17 cellular contexts compared by ENCODE assay signal in genomic region chr5:5077236-5077635, GRCh38.
DNase-seq lines count a peak whose midpoint lies in the region; ATAC-seq, FAIRE-seq and TF ChIP-seq lines count a peak whose summit lies in the region.
"Had no signal": no experiment of that assay in that cellular context is flagged by ENCODE, and none has a peak within 500 bp of the region (broad histone marks: within the 10 kb centered on the region; RNA-seq: fewer than 3 reads in every experiment).

No MANE protein-coding gene starts in this region.

- WGBS in H1 (ENCODE audit: extremely low coverage in 1 of 2, insufficient coverage in 1 of 2, insufficient read length in 1 of 2, insufficient replicate concordance in 2 of 2, low coverage in 1 of 2, low lambda C conversion rate in 2 of 2, missing lambda C conversion rate in 1 of 2), 2 experiments = 33% methylated on average over 1 of the region's 1 CpG; no CpG with 5 or more reads in 1 of the 2 experiments

- ATAC-seq in HG03135 (IDR thresholded peaks at IDR 0.05; ENCODE audit: unreplicated experiment) (no peak), GM18907 (IDR thresholded peaks at IDR 0.05; ENCODE audit: unreplicated experiment) (no peak)
- ATAC-seq: HCT116 had no signal

- H3K14ac ChIP-seq in H1 (ENCODE audit: insufficient read length) = no peak overlapping the region

- H2BK20ac ChIP-seq in H1 (ENCODE audit: low read length) = no peak overlapping the region

- TF ChIP-seq EP300 in H1 (IDR thresholded peaks at IDR 0.05; ENCODE audit: borderline replicate concordance in 1 of 2, low read depth in 2 of 2, low read length in 2 of 2) = no peak

- no peak for TF ChIP-seq CTCF in H1 (IDR thresholded peaks at IDR 0.05; ENCODE audit: control extremely low read depth in 1 of 3, insufficient read depth in 1 of 3, low read depth in 1 of 3, low read length in 3 of 3)
- no peak for TF ChIP-seq CTCF in endothelial cell (IDR thresholded peaks at IDR 0.05; ENCODE audit: unreplicated experiment)

- peaks cover 3% of the 10 kb centered on the region for H3K9me3 Mint-ChIP-seq in endothelial cell (ENCODE audit: unreplicated experiment)

- no peak overlapping the region for H3K4me3 Mint-ChIP-seq in endothelial cell (ENCODE audit: unreplicated experiment)
- H3K4me3 Mint-ChIP-seq: CD4-positive, alpha-beta memory T cell had no signal

- H2AFZ ChIP-seq in H1 (ENCODE audit: low read length) = no peak overlapping the region

- no peaks in the 10 kb centered on the region for H3K27me3 ChIP-seq in HUES6 (ENCODE audit: control insufficient read depth, insufficient read depth, low read length)
- H3K27me3 ChIP-seq in H1 (replicated peaks in 1 of 4; ENCODE audit: control insufficient read depth in 3 of 4, extremely low read depth in 1 of 4, insufficient read depth in 3 of 4, low read length in 3 of 4) = peaks cover 0 to 3% (median 0%) of the 10 kb centered on the region in 4 experiments; a peak in 3 of 7 replicates
- H3K27me3 ChIP-seq in iPS-20b (ENCODE audit: insufficient read depth, low read length) = peaks cover 9% of the 10 kb centered on the region; the same call in 1 of the 2 replicates

- TF ChIP-seq RAD21 in H1 (IDR thresholded peaks at IDR 0.05 in 1 of 2, conservative IDR thresholded peaks at IDR 0.05 in 1 of 2; ENCODE audit: low read depth in 2 of 2, low read length in 2 of 2) = no peak

- H2BK15ac ChIP-seq in H1 (ENCODE audit: low read length) = no peak overlapping the region

- H4K8ac ChIP-seq in H1 (ENCODE audit: extremely low read depth, insufficient read depth, low read length) = no peak overlapping the region

- peak overlapping the region; percentile 5; the same call in 1 of the 2 replicates for H2BK5ac ChIP-seq in H1 (ENCODE audit: low read depth, low read length)

- no peaks in the 10 kb centered on the region for H3K79me2 ChIP-seq in H1 (ENCODE audit: control insufficient read depth in 1 of 2, insufficient read depth in 2 of 2, low read length in 2 of 2)

- no peak overlapping the region for H2AK5ac ChIP-seq in H1 (ENCODE audit: low read depth, low read length)

- no peak overlapping the region for H2BK120ac ChIP-seq in H1 (replicated peaks; ENCODE audit: low read depth, low read length)

- H3K9me3 ChIP-seq in HUES6 (ENCODE audit: control insufficient read depth, insufficient read depth, low read depth, low read length) = peaks cover 10% of the 10 kb centered on the region; the same call in 1 of the 2 replicates
- H3K9me3 ChIP-seq in H1 (ENCODE audit: insufficient read depth in 2 of 2, low read depth in 1 of 2, low read length in 1 of 2) = no peaks in the 10 kb centered on the region
- no peaks in the 10 kb centered on the region for H3K9me3 ChIP-seq in iPS-20b (ENCODE audit: insufficient read depth, low read depth, low read length)

- no peaks in the 10 kb centered on the region for H4K20me1 ChIP-seq in H1 (replicated peaks in 1 of 2; ENCODE audit: control insufficient read depth in 1 of 2, insufficient read depth in 2 of 2, low read length in 2 of 2)

- H3K27ac Mint-ChIP-seq in endothelial cell (ENCODE audit: unreplicated experiment) = no peak overlapping the region
- H3K27ac Mint-ChIP-seq: CD4-positive, alpha-beta memory T cell had no signal

- H3K27ac ChIP-seq in HUES6 (ENCODE audit: low read depth, low read length) = peak overlapping the region; percentile 54; the same call in 1 of the 2 replicates
- H3K27ac ChIP-seq in H1 (ENCODE audit: low read depth, low read length) = no peak overlapping the region
- no peak overlapping the region for H3K27ac ChIP-seq in iPS-20b (ENCODE audit: low read length)

- no peak overlapping the region for H3K56ac ChIP-seq in H1 (replicated peaks; ENCODE audit: insufficient read length, low read depth, low read length)

- H3K79me1 ChIP-seq in H1 (ENCODE audit: low read depth, low read length) = no peaks in the 10 kb centered on the region

- 0 out of 2 replicates have a peak, but pooled peaks cover 3% of the 10 kb centered on the region for H3K23me2 ChIP-seq in H1 (ENCODE audit: low read depth, low read length)

- H3K18ac ChIP-seq in H1 (ENCODE audit: extremely low read depth, low read length) = no peak overlapping the region

- FAIRE-seq in H1 (lab: Jason Lieb, UNC) = no peak
- FAIRE-seq: GM12891 had no signal

- no peak overlapping the region for H4K91ac ChIP-seq in H1 (replicated peaks; ENCODE audit: insufficient read length, low read length)

- no peak overlapping the region for H3K23ac ChIP-seq in H1 (ENCODE audit: insufficient read length)

- H3K36me3 Mint-ChIP-seq in endothelial cell (ENCODE audit: low read depth, unreplicated experiment) = peaks cover 3% of the 10 kb centered on the region
- H3K36me3 Mint-ChIP-seq: CD4-positive, alpha-beta memory T cell had no signal

- H3K9ac ChIP-seq in HUES6 (ENCODE audit: low read length) = peak overlapping the region; percentile 21
- H3K9ac ChIP-seq in H1 (replicated peaks in 1 of 4; ENCODE audit: extremely low read depth in 1 of 4, low read depth in 3 of 4, low read length in 3 of 4) = no peak overlapping the region
- H3K9ac ChIP-seq in iPS-20b (ENCODE audit: low read depth, low read length) = peak overlapping the region; percentile 45; the same call in 1 of the 2 replicates

- no peak overlapping the region for H4K5ac ChIP-seq in H1 (ENCODE audit: insufficient read length, low read depth, low read length)

- H3K4me3 ChIP-seq in HUES6 (ENCODE audit: low read depth, low read length) (no peak overlapping the region), H1 (ENCODE audit: extremely low read depth in 1 of 4, insufficient read depth in 2 of 4, low read depth in 3 of 4, low read length in 4 of 4) (peak overlapping the region in 1 of 4 experiments; percentile 15; a peak in 1 of 8 replicates), iPS-20b (ENCODE audit: low read length) (peak overlapping the region; percentile 16; the same call in 1 of the 2 replicates)

- H3K4me1 Mint-ChIP-seq in endothelial cell (ENCODE audit: unreplicated experiment) = no peaks in the 10 kb centered on the region
- H3K4me1 Mint-ChIP-seq: CD4-positive, alpha-beta memory T cell had no signal

- no peaks in the 10 kb centered on the region for H3K36me3 ChIP-seq in HUES6 (ENCODE audit: control insufficient read depth, insufficient read depth, low read length)
- no peaks in the 10 kb centered on the region for H3K36me3 ChIP-seq in H1 (ENCODE audit: control insufficient read depth in 2 of 4, insufficient read depth in 4 of 4, low read length in 3 of 4)
- no peaks in the 10 kb centered on the region for H3K36me3 ChIP-seq in iPS-20b (ENCODE audit: insufficient read depth, low read depth, low read length)

- H3K4me2 ChIP-seq in H1 (ENCODE audit: insufficient read depth in 1 of 2, low read depth in 2 of 2, low read length in 2 of 2) = peak overlapping the region in 1 of 2 experiments; percentile 45; a peak in 2 of 4 replicates

- DNase-seq in H1 (ENCODE audit: low read depth in 1 of 2, low spot score in 2 of 2) (no peak), endothelial cell (ENCODE audit: low spot score) (no peak)
- no peak for DNase-seq in activated CD4-positive, CD25-positive, alpha-beta regulatory T cell treated with anti-CD3 and anti-CD28 coated beads, Interleukin-2, amount 50 U/mL, for 72 hours
- DNase-seq: C1 segment of cervical spinal cord; Calu3; CD4-positive, alpha-beta memory T cell; COR-L47; DMS53; DMS79 treated with DMSO at 0.1 percent for 48 hours; GF-D8; H9 had no signal

- CTCF ChIA-PET in H1 (lab: Charles Lee; ENCODE audit: partially characterized antibody) = interaction anchor here (1.3 to 1.4 kb wide), 2 partner anchors 13 to 327 kb away, joined by 3 to 4 read pairs; no protein-coding TSS in a partner anchor

- POLR2A ChIA-PET in H1 (lab: Charles Lee; ENCODE audit: partially characterized antibody) = interaction anchor here (1.0 to 1.7 kb wide), 2 partner anchors 28 to 63 kb away, joined by 3 to 5 read pairs; partner anchors contain the start of gene ADAMTS16

- no peak overlapping the region for H2BK12ac ChIP-seq in H1 (ENCODE audit: low read depth, low read length)

- no peak for TF ChIP-seq POLR2A in H1 (IDR thresholded peaks at IDR 0.05; ENCODE audit: control extremely low read depth in 1 of 2, low read depth in 2 of 2, low read length in 2 of 2)

- peaks cover 2% of the 10 kb centered on the region for H3K27me3 Mint-ChIP-seq in endothelial cell (ENCODE audit: unreplicated experiment)

- H3K4ac ChIP-seq in H1 (replicated peaks; ENCODE audit: insufficient read length, low read depth, low read length) = no peak overlapping the region

- H3K4me1 ChIP-seq in HUES6 (ENCODE audit: control insufficient read depth, insufficient read depth, low read length) = peaks cover 27% of the 10 kb centered on the region
- peaks cover 0 to 19% (median 11%) of the 10 kb centered on the region in 4 experiments; a peak in 5 of 7 replicates for H3K4me1 ChIP-seq in H1 (replicated peaks in 1 of 4; ENCODE audit: control insufficient read depth in 3 of 4, insufficient read depth in 4 of 4, low read length in 3 of 4)
- peaks cover 30% of the 10 kb centered on the region for H3K4me1 ChIP-seq in iPS-20b (ENCODE audit: insufficient read depth, low read length)

TF ChIP-seq in H1, 55 proteins besides CTCF, POLR2A, EP300 and RAD21:
- TF ChIP-seq SIX5 (IDR thresholded peaks at IDR 0.05; ENCODE audit: low read depth, low read length) = no peak
- TF ChIP-seq POLR2AphosphoS5 (IDR thresholded peaks at IDR 0.05; ENCODE audit: low read depth, low read length) = no peak
- no peak for TF ChIP-seq EGR1 (IDR thresholded peaks at IDR 0.05; ENCODE audit: borderline replicate concordance, low read depth, low read length)
- TF ChIP-seq JUND (IDR thresholded peaks at IDR 0.05; ENCODE audit: low read length) = no peak
- no peak for TF ChIP-seq SAP30 (IDR thresholded peaks at IDR 0.05; ENCODE audit: insufficient read depth, insufficient replicate concordance, low read length)
- no peak for TF ChIP-seq MAFK (IDR thresholded peaks at IDR 0.05; ENCODE audit: low read depth, low read length)
- TF ChIP-seq SRF (IDR thresholded peaks at IDR 0.05; ENCODE audit: low read depth, low read length) = no peak
- TF ChIP-seq, protein P1, sequence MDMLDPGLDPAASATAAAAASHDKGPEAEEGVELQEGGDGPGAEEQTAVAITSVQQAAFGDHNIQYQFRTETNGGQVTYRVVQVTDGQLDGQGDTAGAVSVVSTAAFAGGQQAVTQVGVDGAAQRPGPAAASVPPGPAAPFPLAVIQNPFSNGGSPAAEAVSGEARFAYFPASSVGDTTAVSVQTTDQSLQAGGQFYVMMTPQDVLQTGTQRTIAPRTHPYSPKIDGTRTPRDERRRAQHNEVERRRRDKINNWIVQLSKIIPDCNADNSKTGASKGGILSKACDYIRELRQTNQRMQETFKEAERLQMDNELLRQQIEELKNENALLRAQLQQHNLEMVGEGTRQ (IDR thresholded peaks at IDR 0.05; ENCODE audit: low read length) = no peak

Comparison
In these comparisons a context has a peak if more than half of its experiments do, and no peak if none do; other contexts are left out.
1. H3K9ac ChIP-seq: peak in HUES6 (single experiment) and iPS-20b (single experiment); none in H1 (0 of 4).